In genomic region chr3:32239638-32240550, GRCh38 we compare ENCODE assay signal across 8 cellular contexts. TPM values are rescaled to one million over a fixed set of nuclear protein-coding genes. Genes with fewer than 3 reads are reported as not detected.
DNase-seq lines count a peak whose midpoint lies in the region; ATAC-seq and TF ChIP-seq lines count a peak whose summit lies in the region.

No MANE protein-coding gene starts in this region.

- no peak overlapping the region for H2BK15ac ChIP-seq in mesenchymal stem cell (ENCODE audit: low read depth, poor library complexity, severe bottlenecking)

- H3K27ac Mint-ChIP-seq in MCF 10A (ENCODE audit: low read depth, unreplicated experiment): no peak overlapping the region
- peak overlapping the region in 1 of 2 donors; percentile 77 for H3K27ac Mint-ChIP-seq in stimulated activated naive CD8-positive, alpha-beta T cell treated with anti-CD3 and anti-CD28 coated beads, Interleukin-15, amount 100 ng/mL, for 72 hours

- peaks cover 2% of the 10 kb centered on the region for H3K27me3 ChIP-seq in GM06990 (replicated peaks; ENCODE audit: control insufficient read depth, insufficient read depth, low read length)
- peaks cover 0 to 47% of the 10 kb centered on the region in 2 experiments for H3K27me3 ChIP-seq in mesenchymal stem cell (ENCODE audit: control insufficient read depth in 1 of 2, insufficient read depth in 1 of 2, low read length in 2 of 2)

- no peak overlapping the region for H2BK120ac ChIP-seq in mesenchymal stem cell (ENCODE audit: low read depth, low read length)

- DNase-seq in GM06990 (ENCODE audit: extremely low read depth, insufficient read length): no peak
- DNase-seq in HuH-7 (ENCODE audit: low spot score): peak; percentile 88
- peak; percentile 36 for DNase-seq in T follicular helper cell (ENCODE audit: low read depth)
- peak; percentile 35 for DNase-seq in MCF 10A (ENCODE audit: unreplicated experiment)
- DNase-seq in mesenchymal stem cell: peak; percentile 21
- DNase-seq in stimulated activated naive CD8-positive, alpha-beta T cell treated with anti-CD3 and anti-CD28 coated beads, Interleukin-15, amount 100 ng/mL, for 72 hours: peak; percentile 47 to 52

- no peak overlapping the region for H3K27ac ChIP-seq in mesenchymal stem cell (ENCODE audit: low read length, poor library complexity, severe bottlenecking)

- no peaks in the 10 kb centered on the region for H3K36me3 ChIP-seq in GM06990 (ENCODE audit: control insufficient read depth, insufficient read depth, low read length)
- H3K36me3 ChIP-seq in mesenchymal stem cell (ENCODE audit: control insufficient read depth in 1 of 2, insufficient read depth in 2 of 2, low read depth in 1 of 2, low read length in 2 of 2): no peaks in the 10 kb centered on the region

- no peaks in the 10 kb centered on the region for H3K36me3 Mint-ChIP-seq in MCF 10A (ENCODE audit: insufficient read depth, unreplicated experiment)

- H3K4ac ChIP-seq in mesenchymal stem cell (ENCODE audit: low read depth in 1 of 2, low read length in 2 of 2): no peak overlapping the region

- H4K8ac ChIP-seq in mesenchymal stem cell (ENCODE audit: low read length): no peak overlapping the region

- no peak overlapping the region for H3K23ac ChIP-seq in mesenchymal stem cell (ENCODE audit: low read length in 2 of 2)

- TF ChIP-seq CTCF in GM06990 (IDR thresholded peaks at IDR 0.05; ENCODE audit: insufficient read depth, low read length, poor library complexity, severe bottlenecking): peak; percentile 48
- TF ChIP-seq CTCF in MCF 10A (IDR thresholded peaks at IDR 0.05; ENCODE audit: unreplicated experiment): no peak

- no peaks in the 10 kb centered on the region for H3K27me3 Mint-ChIP-seq in MCF 10A (ENCODE audit: insufficient read depth, unreplicated experiment)
- H3K27me3 Mint-ChIP-seq in stimulated activated naive CD8-positive, alpha-beta T cell treated with anti-CD3 and anti-CD28 coated beads, Interleukin-15, amount 100 ng/mL, for 72 hours: peaks cover 11% of the 10 kb centered on the region

- peaks cover 14% of the 10 kb centered on the region for H3K9me3 Mint-ChIP-seq in MCF 10A (ENCODE audit: unreplicated experiment)
- peaks cover 16 to 17% of the 10 kb centered on the region in 2 donors for H3K9me3 Mint-ChIP-seq in stimulated activated naive CD8-positive, alpha-beta T cell treated with anti-CD3 and anti-CD28 coated beads, Interleukin-15, amount 100 ng/mL, for 72 hours

- BruUV-seq in MCF 10A (replicated peaks; lab: Mats Ljungman, UMichigan): TSS peak; percentile 22

- peaks cover 8% of the 10 kb centered on the region for H3K4me1 Mint-ChIP-seq in MCF 10A (ENCODE audit: insufficient read depth, unreplicated experiment)
- peaks cover 45% of the 10 kb centered on the region for H3K4me1 Mint-ChIP-seq in stimulated activated naive CD8-positive, alpha-beta T cell treated with anti-CD3 and anti-CD28 coated beads, Interleukin-15, amount 100 ng/mL, for 72 hours

- ATAC-seq in stimulated activated naive CD8-positive, alpha-beta T cell treated with anti-CD3 and anti-CD28 coated beads, Interleukin-15, amount 100 ng/mL, for 72 hours: peak; percentile 67
- ATAC-seq in GM18519 (IDR thresholded peaks at IDR 0.05; ENCODE audit: low FRiP score, unreplicated experiment): no peak
- no peak for ATAC-seq in HG03039 (IDR thresholded peaks at IDR 0.05; ENCODE audit: unreplicated experiment)

- no peak overlapping the region for H2BK5ac ChIP-seq in mesenchymal stem cell (ENCODE audit: low read depth, low read length, poor library complexity, severe bottlenecking)

- H3K9ac ChIP-seq in mesenchymal stem cell (ENCODE audit: low read length): no peak overlapping the region

- no peak overlapping the region for H2AFZ ChIP-seq in mesenchymal stem cell (ENCODE audit: low read depth, low read length)

- POLR2A ChIA-PET in MCF 10A (lab: Yijun Ruan, JAX): interaction anchor here (1.0 to 4.8 kb wide), 5 partner anchors 8 to 445 kb away, joined by 3 to 25 read pairs (median 5); partner anchors contain the start of gene CNOT10

- no peak overlapping the region for H3K4me3 ChIP-seq in GM06990 (replicated peaks; ENCODE audit: low read depth, low read length)
- peak overlapping the region in 1 of 2 experiments; percentile 83 for H3K4me3 ChIP-seq in mesenchymal stem cell (ENCODE audit: insufficient read depth in 1 of 2, low read depth in 1 of 2, low read length in 2 of 2)

- intact Hi-C loops in MCF 10A (cut with micrococcal nuclease): no loop called here

- H3K4me2 ChIP-seq in mesenchymal stem cell (ENCODE audit: low read length, poor library complexity, severe bottlenecking): peak overlapping the region; percentile 99

- peaks cover 9% of the 10 kb centered on the region for H3K4me1 ChIP-seq in mesenchymal stem cell (ENCODE audit: control insufficient read depth, insufficient read depth, low read depth, low read length)

- H3K79me1 ChIP-seq in mesenchymal stem cell (replicated peaks; ENCODE audit: low read length, poor library complexity, severe bottlenecking): peaks cover 27% of the 10 kb centered on the region

- H3K18ac ChIP-seq in mesenchymal stem cell (ENCODE audit: low read depth in 1 of 2, low read length in 2 of 2): no peak overlapping the region

- H3K9me3 ChIP-seq in mesenchymal stem cell (ENCODE audit: control insufficient read depth, low read length): peaks cover 6% of the 10 kb centered on the region

- CTCF ChIA-PET in MCF 10A (lab: Yijun Ruan, JAX): interaction anchor here (0.5 to 3.1 kb wide), 10 partner anchors 8 to 627 kb away, joined by 3 to 17 read pairs (median 5); no protein-coding TSS in a partner anchor

- no peak overlapping the region for H3K14ac ChIP-seq in mesenchymal stem cell (ENCODE audit: low read length in 2 of 2)

- H3K4me3 Mint-ChIP-seq in MCF 10A (ENCODE audit: unreplicated experiment): peak overlapping the region; percentile 84
- H3K4me3 Mint-ChIP-seq in stimulated activated naive CD8-positive, alpha-beta T cell treated with anti-CD3 and anti-CD28 coated beads, Interleukin-15, amount 100 ng/mL, for 72 hours: peak overlapping the region; percentile 87 to 93

- H4K91ac ChIP-seq in mesenchymal stem cell (ENCODE audit: low read length): no peak overlapping the region

- no peak overlapping the region for H2BK12ac ChIP-seq in mesenchymal stem cell (ENCODE audit: low read length in 2 of 2)

- H2AK5ac ChIP-seq in mesenchymal stem cell (ENCODE audit: low read length, severe bottlenecking): no peak overlapping the region

- WGBS in mesenchymal stem cell: 76% methylated on average over 14 of the region's 14 CpGs

RNA-seq across cellular contexts. Expression of gene CMTM8, which starts 1.4 kb away (rescaled TPM):
- total RNA-seq in MCF 10A (2022): 3.2 and 3.8 TPM in 2 replicates
- polyA plus RNA-seq in mesenchymal stem cell (2013, experiment 1 of 2): 0.39 TPM
- 0.59 TPM for polyA plus RNA-seq in mesenchymal stem cell (2013, experiment 2 of 2)
